Comparison of ENCODE assay signal across 8 cellular contexts in genomic region chr21:44870748-44871495, GRCh38. TPM values are rescaled to one million over a fixed set of nuclear protein-coding genes. Genes with fewer than 3 reads are reported as not detected.
DNase-seq lines count a peak whose midpoint lies in the region; ATAC-seq and TF ChIP-seq lines count a peak whose summit lies in the region.

No MANE protein-coding gene starts in this region.

- H3K9ac ChIP-seq in fibroblast of lung (ENCODE audit: insufficient read depth, low read length), result no peak overlapping the region

- peak overlapping the region; percentile 72 for H3K4me2 ChIP-seq in fibroblast of lung (ENCODE audit: extremely low read depth, insufficient read depth, low read length)

- peaks cover 2% of the 10 kb centered on the region for H3K36me3 Mint-ChIP-seq in osteocyte (ENCODE audit: unreplicated experiment)

- peaks cover 67% of the 10 kb centered on the region for H3K79me2 ChIP-seq in fibroblast of lung (ENCODE audit: control insufficient read depth, insufficient read depth, low read length)

- peak; percentile 60 for DNase-seq in Daoy (ENCODE audit: low read depth)
- DNase-seq in T-helper 2 cell, result peak in 3 of 5 experiments; percentile 49 to 72 (median 60)
- DNase-seq in fibroblast of lung (ENCODE audit: low read depth in 2 of 2), result peak in 1 of 2 donors; percentile 47
- DNase-seq in osteocyte (ENCODE audit: extremely low spot score, unreplicated experiment), result no peak
- DNase-seq in activated CD4-positive, CD25-positive, alpha-beta regulatory T cell treated with anti-CD3 and anti-CD28 coated beads, Interleukin-2, amount 50 U/mL, for 72 hours, result no peak
- DNase-seq in SKM-1 treated with dmso at 0.1 percent for 144 hours (lab: John Stamatoyannopoulos, UW; ENCODE audit: unreplicated experiment), result no peak
- DNase-seq in NCI-H1436 (lab: John Stamatoyannopoulos, UW), result no peak

- no peaks in the 10 kb centered on the region for H4K20me1 ChIP-seq in fibroblast of lung (ENCODE audit: control insufficient read depth, extremely low read depth, insufficient read depth, low read length)

- ATAC-seq in HG03175 (IDR thresholded peaks at IDR 0.05; ENCODE audit: unreplicated experiment), result no peak

- H3K4me1 ChIP-seq in fibroblast of lung (ENCODE audit: control insufficient read depth, extremely low read depth, insufficient read depth, low read length), result peaks cover 40% of the 10 kb centered on the region

- H3K27ac ChIP-seq in fibroblast of lung (ENCODE audit: insufficient read depth, low read length), result peak overlapping the region; percentile 95

- H3K4me3 ChIP-seq in fibroblast of lung (replicated peaks in 1 of 4; ENCODE audit: control extremely low read depth in 1 of 4, insufficient read depth in 1 of 4, low read depth in 3 of 4, low read length in 4 of 4), result peak overlapping the region; percentile 34 to 90 (median 80)

- H3K27me3 ChIP-seq in fibroblast of lung (ENCODE audit: control insufficient read depth, insufficient read depth, low read length), result no peaks in the 10 kb centered on the region

- H3K4me1 Mint-ChIP-seq in osteocyte (ENCODE audit: unreplicated experiment), result peaks cover 82% of the 10 kb centered on the region

- peak overlapping the region; percentile 93 for H3K4me3 Mint-ChIP-seq in osteocyte (ENCODE audit: unreplicated experiment)

- peak overlapping the region; percentile 92 for H3K27ac Mint-ChIP-seq in osteocyte (ENCODE audit: unreplicated experiment)

- H2AFZ ChIP-seq in fibroblast of lung (ENCODE audit: low read length), result no peak overlapping the region

- TF ChIP-seq CTCF in fibroblast of lung (conservative IDR thresholded peaks at IDR 0.05 in 1 of 2, IDR thresholded peaks at IDR 0.05 in 1 of 2; ENCODE audit: low read depth in 1 of 2, low read length in 2 of 2) (no peak), osteocyte (IDR thresholded peaks at IDR 0.05) (no peak)

- no peaks in the 10 kb centered on the region for H3K27me3 Mint-ChIP-seq in osteocyte (ENCODE audit: unreplicated experiment)

- H3K9me3 Mint-ChIP-seq in osteocyte (ENCODE audit: unreplicated experiment), result no peaks in the 10 kb centered on the region

- no peaks in the 10 kb centered on the region for H3K36me3 ChIP-seq in fibroblast of lung (ENCODE audit: control insufficient read depth, insufficient read depth, low read length)

- no peaks in the 10 kb centered on the region for H3K9me3 ChIP-seq in fibroblast of lung (ENCODE audit: control insufficient read depth, insufficient read depth, low read depth, low read length)

RNA-seq across cellular contexts. Expression of gene PTTG1IP, which starts 2.6 kb away (rescaled TPM):
- total RNA-seq in Daoy (2014; rRNA removed; shearing (Covaris generic)), result 321 and 333 TPM in 2 replicates
- 159 and 240 TPM in 2 replicates for total RNA-seq in fibroblast of lung
- polyA plus RNA-seq in fibroblast of lung, result 209 and 229 TPM in 2 replicates
- 167 and 182 TPM in 2 replicates for polyA plus RNA-seq in fibroblast of lung (2012)
- polyA minus RNA-seq in fibroblast of lung (ENCODE audit: low replicate concordance), result 164 and 171 TPM in 2 replicates
- total RNA-seq in osteocyte, result 318 and 328 TPM in 2 replicates

RNA-seq across cellular contexts. Expression of gene ITGB2, which starts 49.8 kb away (rescaled TPM):
- total RNA-seq in Daoy (2014; rRNA removed; shearing (Covaris generic)), result 0.09 and 1.0 TPM in 2 replicates
- total RNA-seq in fibroblast of lung (not detected in 2 replicates), osteocyte (0.62 and 1.1 TPM in 2 replicates)
- polyA plus RNA-seq in fibroblast of lung, result 0.05 TPM in 1 of 2 replicates, not detected in the other
- not detected in 2 replicates for polyA plus RNA-seq in fibroblast of lung (2012)
- polyA minus RNA-seq in fibroblast of lung (ENCODE audit: low replicate concordance), result 0.63 TPM in 1 of 2 replicates, not detected in the other

RNA-seq across cellular contexts. Expression of gene SUMO3, which starts 53.1 kb away (rescaled TPM):
- 98.9 and 125 TPM in 2 replicates for total RNA-seq in Daoy (2014; rRNA removed; shearing (Covaris generic))
- 74.2 and 96.3 TPM in 2 replicates for total RNA-seq in fibroblast of lung
- 190 and 230 TPM in 2 replicates for polyA plus RNA-seq in fibroblast of lung
- polyA plus RNA-seq in fibroblast of lung (2012), result 125 and 162 TPM in 2 replicates
- 39.3 and 58.6 TPM in 2 replicates for polyA minus RNA-seq in fibroblast of lung (ENCODE audit: low replicate concordance)
- total RNA-seq in osteocyte, result 69.6 and 74.9 TPM in 2 replicates

Comparison
In these comparisons a context has a peak if more than half of its experiments do, and no peak if none do; other contexts are left out.
1. DNase-seq: peak in Daoy (single experiment) and T-helper 2 cell (3 of 5); none in osteocyte (single experiment), activated CD4-positive, CD25-positive, alpha-beta regulatory T cell treated with anti-CD3 and anti-CD28 coated beads, Interleukin-2, amount 50 U/mL, for 72 hours (single experiment), SKM-1 treated with dmso at 0.1 percent for 144 hours (single experiment) and NCI-H1436 (single experiment).